In the genomic region with DNA sequence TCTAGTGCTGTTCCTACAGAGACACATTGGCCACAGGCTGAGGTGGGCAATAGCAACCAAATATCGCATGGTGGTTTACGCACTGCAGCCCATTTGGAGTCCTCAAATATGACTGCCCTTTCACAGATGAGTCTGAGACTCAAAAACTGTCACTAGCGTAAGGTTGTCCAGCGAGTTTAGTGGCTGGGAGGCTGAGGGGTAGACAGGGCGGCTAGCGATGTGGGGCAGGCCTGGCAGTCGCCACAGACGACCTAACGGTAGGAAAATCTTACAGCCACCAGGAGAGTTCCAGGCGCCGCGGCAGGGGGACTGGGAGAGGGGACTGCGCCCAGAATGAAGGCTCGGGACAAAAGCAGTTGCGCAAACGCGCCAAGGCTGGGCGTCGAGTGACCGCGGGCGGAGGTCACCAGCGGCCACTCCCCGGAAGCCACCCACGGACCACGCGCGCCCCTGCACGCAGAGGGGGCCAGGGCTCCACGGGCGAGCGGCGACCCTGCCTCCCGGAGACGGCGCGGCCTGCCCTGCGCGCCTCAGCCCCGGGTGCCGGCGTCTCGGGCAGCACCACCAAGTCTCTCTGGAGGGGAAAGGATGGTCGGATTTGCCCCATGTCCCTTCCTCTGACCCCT, we compare ENCODE assay signal across 8 cellular contexts. TPM values are rescaled to one million over a fixed set of nuclear protein-coding genes. Genes with fewer than 3 reads are reported as not detected.
DNase-seq lines count a peak whose midpoint lies in the region; ATAC-seq and TF ChIP-seq lines count a peak whose summit lies in the region.

No MANE protein-coding gene starts in this region.

- H3K9me3 Mint-ChIP-seq in activated naive CD8-positive, alpha-beta T cell (ENCODE audit: low read depth), result no peaks in the 10 kb centered on the region

- H3K4me3 ChIP-seq in hepatocyte (peak overlapping the region; percentile 41), skeletal muscle cell (ENCODE audit: low read depth, low read length) (peak overlapping the region; percentile 56)

- H3K9me2 ChIP-seq in hepatocyte (replicated peaks; ENCODE audit: insufficient read depth), result no peaks in the 10 kb centered on the region

- H3K27ac ChIP-seq in hepatocyte, result peak overlapping the region; percentile 98

- peak overlapping the region; percentile 87 for H3K4me3 Mint-ChIP-seq in activated naive CD8-positive, alpha-beta T cell

- no peak for TF ChIP-seq CTCF in hepatocyte (IDR thresholded peaks at IDR 0.05; ENCODE audit: poor library complexity)

- no peaks in the 10 kb centered on the region for H3K27me3 ChIP-seq in hepatocyte

- no peaks in the 10 kb centered on the region for H3K27me3 Mint-ChIP-seq in activated naive CD8-positive, alpha-beta T cell

- H3K79me2 ChIP-seq in hepatocyte, result peaks cover 36% of the 10 kb centered on the region

- no peaks in the 10 kb centered on the region for H3K36me3 Mint-ChIP-seq in activated naive CD8-positive, alpha-beta T cell

- peaks cover 62% of the 10 kb centered on the region for H3K4me1 Mint-ChIP-seq in activated naive CD8-positive, alpha-beta T cell (ENCODE audit: low read depth)

- H4K20me1 ChIP-seq in hepatocyte (ENCODE audit: insufficient read depth, poor library complexity, severe bottlenecking), result peaks cover 36% of the 10 kb centered on the region

- ATAC-seq in GM18499 (IDR thresholded peaks at IDR 0.05; ENCODE audit: insufficient read depth, unreplicated experiment) (peak; percentile 0), HG03571 (IDR thresholded peaks at IDR 0.05; ENCODE audit: unreplicated experiment) (peak; percentile 4), GM18498 (IDR thresholded peaks at IDR 0.05; ENCODE audit: unreplicated experiment) (no peak), GM21737 (IDR thresholded peaks at IDR 0.05; ENCODE audit: unreplicated experiment) (no peak)

- DNase-seq in hepatocyte (ENCODE audit: low spot score), result peak; percentile 81
- DNase-seq in skeletal muscle cell (ENCODE audit: low read depth), result no peak
- no peak for DNase-seq in H4 (ENCODE audit: low spot score)

- peak overlapping the region; percentile 87 for H3K4me2 ChIP-seq in hepatocyte

- no peaks in the 10 kb centered on the region for H3K9me3 ChIP-seq in hepatocyte (ENCODE audit: low read depth)

- H3K4me1 ChIP-seq in hepatocyte (ENCODE audit: insufficient read depth), result peaks cover 25% of the 10 kb centered on the region

- peak overlapping the region; percentile 81 for H3K27ac Mint-ChIP-seq in activated naive CD8-positive, alpha-beta T cell

- 8% methylated on average over 41 of the region's 44 CpGs for WGBS in hepatocyte (ENCODE audit: low lambda C conversion rate, missing lambda C conversion rate)

- H2AFZ ChIP-seq in hepatocyte, result peak overlapping the region; percentile 25

- no peaks in the 10 kb centered on the region for H3K36me3 ChIP-seq in hepatocyte (replicated peaks; ENCODE audit: insufficient read depth, low read depth)

RNA-seq across cellular contexts. Expression of a gene that starts 0.7 kb away (rescaled TPM):
- total RNA-seq in hepatocyte, result 73.3 and 76.4 TPM in 2 replicates
- polyA plus RNA-seq in hepatocyte, result 125 and 134 TPM in 2 replicates
- total RNA-seq in H4 (2014; rRNA removed; shearing (Covaris generic)), result 26.6 and 28.5 TPM in 2 replicates

RNA-seq across cellular contexts. Expression of a gene that starts 7.9 kb away (rescaled TPM):
- total RNA-seq in hepatocyte, result 11.0 and 16.5 TPM in 2 replicates
- polyA plus RNA-seq in hepatocyte, result 25.3 and 28.9 TPM in 2 replicates
- 6.9 and 7.4 TPM in 2 replicates for total RNA-seq in H4 (2014; rRNA removed; shearing (Covaris generic))

Comparison
In these comparisons a context has a peak if more than half of its experiments do, and no peak if none do; other contexts are left out.
1. ATAC-seq: peak in GM18499 (single experiment) and HG03571 (single experiment); none in GM18498 (single experiment) and GM21737 (single experiment).